In the genomic region with DNA sequence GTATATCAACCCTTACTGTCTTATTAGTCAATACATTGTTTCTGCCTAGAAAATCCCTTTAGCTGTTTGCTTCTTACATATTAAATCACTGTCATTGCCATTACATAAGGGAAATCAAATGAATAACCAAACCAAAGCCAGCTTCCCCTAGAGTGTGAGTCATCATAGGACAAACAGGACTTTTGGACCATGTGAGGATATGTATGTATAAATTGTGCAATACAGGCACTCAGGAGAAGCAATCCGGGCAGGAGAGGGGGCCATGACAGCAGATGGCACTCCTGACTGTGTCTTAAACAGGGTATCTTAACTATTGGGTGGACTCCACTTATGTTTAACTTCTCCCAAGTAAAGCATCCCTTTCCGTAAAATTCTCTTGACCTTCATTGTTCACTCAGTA, we compare ENCODE assay signal across 11 cellular contexts.
A peak's percentile ranks its signal among the peaks of the same experiment; 100 is the strongest.
DNase-seq lines count a peak whose midpoint lies in the region; ATAC-seq and TF ChIP-seq lines count a peak whose summit lies in the region.
"Had no signal": no experiment of that assay in that cellular context is flagged by ENCODE, and none has a peak within 500 bp of the region (broad histone marks: within the 10 kb centered on the region; RNA-seq: fewer than 3 reads in every experiment).

No MANE protein-coding gene starts in this region.

- no peak for TF ChIP-seq EP300 in transverse colon (IDR thresholded peaks at IDR 0.05; ENCODE audit: low read depth)

- WGBS in transverse colon (ENCODE audit: low coverage in 1 of 2), 2 donors: 44% methylated on average over 2 of the region's 2 CpGs; no CpG with 5 or more reads in 1 of the 2 donors

- no peaks in the 10 kb centered on the region for H3K36me3 ChIP-seq in transverse colon
- H3K36me3 ChIP-seq: prostate gland had no signal

- H3K27ac ChIP-seq in C4-2B (no peak overlapping the region; the same call in 1 of the 2 replicates), transverse colon (no peak overlapping the region)
- H3K27ac ChIP-seq: prostate gland had no signal

- in situ Hi-C loops in transverse colon (cut with MboI; ENCODE audit: low pct_ligation_motif_present in 1 of 4, low pct_unique_long_range_greater_than_20kb in 1 of 4, low sequenced_read_pairs in 3 of 4): no loop called here

- H3K27me3 ChIP-seq in transverse colon: no peaks in the 10 kb centered on the region

- peak; percentile 22 for TF ChIP-seq CTCF in C4-2B (conservative IDR thresholded peaks at IDR 0.05)
- peak; percentile 19; the same call in 1 of the 2 replicates for TF ChIP-seq CTCF in LNCAP (IDR thresholded peaks at IDR 0.05)
- no peak for TF ChIP-seq CTCF in cardiac fibroblast (IDR thresholded peaks at IDR 0.05; ENCODE audit: low read depth, low read length)
- TF ChIP-seq CTCF in transverse colon (IDR thresholded peaks at IDR 0.05): no peak

- no peaks in the 10 kb centered on the region for H3K9me3 ChIP-seq in transverse colon
- H3K9me3 ChIP-seq: prostate gland had no signal

- intact Hi-C loops in left colon (cut with DNase I, micrococcal nuclease) (no loop called here), transverse colon (cut with DNase I; ENCODE audit: low total_unique reads) (no loop called here)

- no peak for TF ChIP-seq POLR2A in transverse colon (IDR thresholded peaks at IDR 0.05)

- ATAC-seq in left colon (peak; percentile 34), GM21576 (IDR thresholded peaks at IDR 0.05; ENCODE audit: unreplicated experiment) (no peak), HG03280 (IDR thresholded peaks at IDR 0.05; ENCODE audit: unreplicated experiment) (no peak)

- H3K4me3 ChIP-seq in cardiac fibroblast (replicated peaks in 1 of 2; ENCODE audit: low read depth in 2 of 2, low read length in 2 of 2) (no peak overlapping the region), transverse colon (no peak overlapping the region)
- H3K4me3 ChIP-seq: prostate gland had no signal

- no peaks in the 10 kb centered on the region for H3K4me1 ChIP-seq in transverse colon
- H3K4me1 ChIP-seq: prostate gland had no signal

- DNase-seq in cardiac fibroblast (ENCODE audit: low read depth in 2 of 2): peak; percentile 58 to 69
- no peak for DNase-seq in left colon
- DNase-seq in transverse colon: no peak
- DNase-seq in dedifferentiated amniotic fluid mesenchymal stem cell (ENCODE audit: extremely low spot score): no peak
- DNase-seq: activated CD4-positive, alpha-beta T cell treated with anti-CD3 and anti-CD28 coated beads for 4 hours; NCI-H2029 had no signal

Comparison
In these comparisons a context has a peak if more than half of its experiments do, and no peak if none do; other contexts are left out.
1. CTCF ChIP-seq: peak in C4-2B (single experiment) and LNCAP (single experiment); none in cardiac fibroblast (single experiment) and transverse colon (0 of 5).
2. DNase-seq: peak in cardiac fibroblast (2 of 2); none in left colon (0 of 2), transverse colon (single experiment) and dedifferentiated amniotic fluid mesenchymal stem cell (single experiment).